Comparison of ENCODE assay signal across 31 cellular contexts in the genomic region with DNA sequence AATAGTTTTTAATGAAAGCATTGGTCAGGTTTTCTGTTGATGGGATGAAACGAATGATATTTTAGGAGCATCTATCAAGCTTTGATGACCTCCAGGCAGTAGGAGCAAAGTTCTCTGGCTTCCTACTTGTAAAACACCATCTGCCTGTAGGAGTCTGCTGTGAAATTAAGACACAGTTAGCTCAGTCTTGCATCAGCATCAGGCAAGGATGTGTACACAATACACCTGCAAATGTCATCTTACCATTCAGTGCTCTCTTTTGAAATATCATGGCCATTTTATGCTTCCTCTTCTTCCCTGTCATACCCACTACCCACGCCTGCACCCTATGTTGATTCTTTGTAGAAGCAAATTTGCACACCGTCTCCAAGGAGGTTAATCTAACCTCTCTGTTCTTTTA. TPM values are rescaled to one million over a fixed set of nuclear protein-coding genes. Genes with fewer than 3 reads are reported as not detected.
DNase-seq lines count a peak whose midpoint lies in the region; ATAC-seq and TF ChIP-seq lines count a peak whose summit lies in the region.
"Had no signal": no experiment of that assay in that cellular context is flagged by ENCODE, and none has a peak within 500 bp of the region (broad histone marks: within the 10 kb centered on the region; RNA-seq: fewer than 3 reads in every experiment).

No MANE protein-coding gene starts in this region.

- H3K27me3 Mint-ChIP-seq in activated CD8-positive, alpha-beta T cell treated with anti-CD3 and anti-CD28 coated beads for 36 hours: no peaks in the 10 kb centered on the region
- no peaks in the 10 kb centered on the region for H3K27me3 Mint-ChIP-seq in activated CD8-positive, alpha-beta T cell treated with anti-CD3 and anti-CD28 coated beads, Interleukin-2, amount 10 ng/mL, durations not matched to agents 7 days and 5 days (ENCODE audit: low read depth)
- H3K27me3 Mint-ChIP-seq in stimulated activated memory B cell treated with anti-CD40 and anti-IgM and Interleukin-4, amounts not matched to agents 10 μg/mL and 1 μg/mL and 100 μg/mL, for 72 hours: no peaks in the 10 kb centered on the region
- H3K27me3 Mint-ChIP-seq: activated naive CD8-positive, alpha-beta T cell; CD8-positive, alpha-beta memory T cell; IgD-negative memory B cell; naive thymus-derived CD4-positive, alpha-beta T cell had no signal

- intact Hi-C loops in activated CD8-positive, alpha-beta T cell treated with anti-CD3 and anti-CD28 coated beads for 36 hours (cut with micrococcal nuclease): no loop called here
- intact Hi-C loops in OCI-LY7 (cut with micrococcal nuclease; ENCODE audit: unreplicated experiment) (loop anchor here (5.0 kb wide), 2 partner anchors 50 to 310 kb away; partner anchors contain the start of gene PPM1L), Right ventricle myocardium superior (cut with DNase I) (no loop called here)

- H3K27ac ChIP-seq in OCI-LY7 (ENCODE audit: low read depth, low read length, poor library complexity, severe bottlenecking): peak overlapping the region; percentile 93
- H3K27ac ChIP-seq: cardiac muscle cell, epithelial cell of prostate, lower lobe of right lung, PC-9, prostate gland, tibial nerve, VCaP had no signal

- no peak overlapping the region for H3K4me3 Mint-ChIP-seq in activated CD8-positive, alpha-beta T cell treated with anti-CD3 and anti-CD28 coated beads for 36 hours
- no peak overlapping the region for H3K4me3 Mint-ChIP-seq in activated CD8-positive, alpha-beta T cell treated with anti-CD3 and anti-CD28 coated beads, Interleukin-2, amount 10 ng/mL, durations not matched to agents 7 days and 5 days
- H3K4me3 Mint-ChIP-seq in stimulated activated memory B cell treated with anti-CD40 and anti-IgM and Interleukin-4, amounts not matched to agents 10 μg/mL and 1 μg/mL and 100 μg/mL, for 72 hours: no peak overlapping the region
- H3K4me3 Mint-ChIP-seq: activated naive CD8-positive, alpha-beta T cell; CD8-positive, alpha-beta memory T cell; IgD-negative memory B cell; naive thymus-derived CD4-positive, alpha-beta T cell had no signal

- H3K79me2 ChIP-seq in Loucy (ENCODE audit: insufficient read depth, low read length): no peaks in the 10 kb centered on the region
- no peaks in the 10 kb centered on the region for H3K79me2 ChIP-seq in OCI-LY7 (ENCODE audit: insufficient read depth, low read depth, low read length)

- H3K9me3 ChIP-seq in Loucy (ENCODE audit: insufficient read depth, low read depth, low read length) (no peaks in the 10 kb centered on the region), OCI-LY7 (ENCODE audit: low read length) (no peaks in the 10 kb centered on the region)
- H3K9me3 ChIP-seq: lower lobe of right lung, prostate gland, tibial nerve had no signal

- POLR2A ChIA-PET in activated CD8-positive, alpha-beta T cell treated with anti-CD3 and anti-CD28 coated beads for 36 hours (lab: Charles Lee): no interaction called here
- POLR2A ChIA-PET in activated CD8-positive, alpha-beta T cell treated with anti-CD3 and anti-CD28 coated beads, Interleukin-2, amount 10 ng/mL, durations not matched to agents 7 days and 5 days (lab: Charles Lee): no interaction called here
- POLR2A ChIA-PET in OCI-LY7 (lab: Charles Lee): interaction anchor here (0.5 to 1.9 kb wide), 12 partner anchors 11 to 1342 kb away, joined by 3 to 10 read pairs (median 4); no protein-coding TSS in a partner anchor

- CTCF ChIA-PET in activated CD8-positive, alpha-beta T cell treated with anti-CD3 and anti-CD28 coated beads for 36 hours (lab: Charles Lee): interaction anchor here (1.5 kb wide), 1 partner anchor 30 kb away, joined by 4 read pairs; no protein-coding TSS in a partner anchor
- CTCF ChIA-PET in activated CD8-positive, alpha-beta T cell treated with anti-CD3 and anti-CD28 coated beads, Interleukin-2, amount 10 ng/mL, durations not matched to agents 7 days and 5 days (lab: Charles Lee): no interaction called here
- CTCF ChIA-PET in OCI-LY7 (lab: Charles Lee; ENCODE audit: unreplicated experiment): no interaction called here

- BruUV-seq in OCI-LY7 (replicated peaks; lab: Mats Ljungman, UMichigan): no TSS peak

- ATAC-seq in activated CD8-positive, alpha-beta T cell treated with anti-CD3 and anti-CD28 coated beads for 36 hours: peak; percentile 43
- no peak for ATAC-seq in activated CD8-positive, alpha-beta T cell treated with anti-CD3 and anti-CD28 coated beads, Interleukin-2, amount 10 ng/mL, durations not matched to agents 7 days and 5 days
- peak; percentile 24 for ATAC-seq in stimulated activated memory B cell treated with anti-CD40 and anti-IgM and Interleukin-4, amounts not matched to agents 10 μg/mL and 1 μg/mL and 100 μg/mL, for 72 hours
- no peak for ATAC-seq in Right ventricle myocardium superior (ENCODE audit: poor library complexity)
- ATAC-seq in HG03432 (IDR thresholded peaks at IDR 0.05; ENCODE audit: unreplicated experiment): no peak
- ATAC-seq: lower lobe of right lung; naive thymus-derived CD4-positive, alpha-beta T cell; sciatic nerve had no signal

- H3K9me3 Mint-ChIP-seq in activated CD8-positive, alpha-beta T cell treated with anti-CD3 and anti-CD28 coated beads for 36 hours: no peaks in the 10 kb centered on the region
- H3K9me3 Mint-ChIP-seq in activated CD8-positive, alpha-beta T cell treated with anti-CD3 and anti-CD28 coated beads, Interleukin-2, amount 10 ng/mL, durations not matched to agents 7 days and 5 days (ENCODE audit: insufficient read depth): no peaks in the 10 kb centered on the region
- no peaks in the 10 kb centered on the region for H3K9me3 Mint-ChIP-seq in stimulated activated memory B cell treated with anti-CD40 and anti-IgM and Interleukin-4, amounts not matched to agents 10 μg/mL and 1 μg/mL and 100 μg/mL, for 72 hours
- H3K9me3 Mint-ChIP-seq: IgD-negative memory B cell had no signal

- H3K4me2 ChIP-seq in Loucy (ENCODE audit: low read depth, low read length, poor library complexity, severe bottlenecking) (peak overlapping the region; percentile 46), OCI-LY7 (ENCODE audit: low read length) (peak overlapping the region; percentile 68)
- H3K4me2 ChIP-seq: PC-9 had no signal

- H3K4me3 ChIP-seq in Loucy (ENCODE audit: low read length, poor library complexity, severe bottlenecking): peak overlapping the region; percentile 25
- peak overlapping the region; percentile 42 for H3K4me3 ChIP-seq in OCI-LY7 (ENCODE audit: low read depth, low read length, poor library complexity, severe bottlenecking)
- H3K4me3 ChIP-seq: cardiac muscle cell, lower lobe of right lung, PC-9, prostate gland, tibial nerve had no signal

- H3K9ac ChIP-seq in Loucy (ENCODE audit: low read depth, low read length, poor library complexity, severe bottlenecking): peak overlapping the region; percentile 27

- H3K36me3 ChIP-seq in Loucy (ENCODE audit: insufficient read depth, low read length) (no peaks in the 10 kb centered on the region), OCI-LY7 (ENCODE audit: insufficient read depth, low read length) (no peaks in the 10 kb centered on the region; the same call in 1 of the 2 replicates)
- H3K36me3 ChIP-seq: cardiac muscle cell, lower lobe of right lung, prostate gland, tibial nerve had no signal

- H3K4me1 ChIP-seq in Loucy (ENCODE audit: insufficient read depth, low read length, poor library complexity, severe bottlenecking) (peaks cover 64% of the 10 kb centered on the region), OCI-LY7 (ENCODE audit: insufficient read depth, low read length, poor library complexity, severe bottlenecking) (peaks cover 72% of the 10 kb centered on the region)
- H3K4me1 ChIP-seq: prostate gland had no signal

- H2AFZ ChIP-seq in Loucy (ENCODE audit: low read length): no peak overlapping the region; the same call in 1 of the 2 replicates
- H2AFZ ChIP-seq in OCI-LY7 (ENCODE audit: low read length): peak overlapping the region; percentile 83
- H2AFZ ChIP-seq: PC-9 had no signal

- DNase-seq in activated CD8-positive, alpha-beta T cell treated with anti-CD3 and anti-CD28 coated beads for 36 hours: no peak
- no peak for DNase-seq in activated CD8-positive, alpha-beta T cell treated with anti-CD3 and anti-CD28 coated beads, Interleukin-2, amount 10 ng/mL, durations not matched to agents 7 days and 5 days
- DNase-seq in OCI-LY7 (ENCODE audit: low spot score) (peak; percentile 83), Right ventricle myocardium superior (no peak), UCSD-AML1 (lab: John Stamatoyannopoulos, UW; ENCODE audit: unreplicated experiment) (no peak)
- DNase-seq: activated CD4-positive, alpha-beta T cell treated with anti-CD3 and anti-CD28 coated beads for 4 hours; AML-193; CD8-positive, alpha-beta memory T cell; DMS79; effector CD8-positive, alpha-beta T cell; GDM1; hippocampal formation; lower lobe of right lung; naive thymus-derived CD4-positive, alpha-beta T cell; NCI-H1417 treated with DMSO at 0.1 percent for 48 hours; NCI-H2081; NCI-H446 treated with DMSO at 0.1 percent for 48 hours; PC-9; stimulated activated CD8-positive, alpha-beta memory T cell treated with anti-CD3 and anti-CD28 coated beads, Interleukin-4, amount 100 ng/mL, for 48 hours had no signal

- no peaks in the 10 kb centered on the region for H3K27me3 ChIP-seq in Loucy (ENCODE audit: insufficient read depth, low read length, poor library complexity, severe bottlenecking)
- H3K27me3 ChIP-seq: cardiac muscle cell, tibial nerve had no signal

- H3F3A ChIP-seq in Loucy (ENCODE audit: low read depth): peaks cover 12% of the 10 kb centered on the region; the same call in 1 of the 2 replicates

- peak overlapping the region; percentile 7 for H3K27ac Mint-ChIP-seq in activated CD8-positive, alpha-beta T cell treated with anti-CD3 and anti-CD28 coated beads for 36 hours
- H3K27ac Mint-ChIP-seq in activated CD8-positive, alpha-beta T cell treated with anti-CD3 and anti-CD28 coated beads, Interleukin-2, amount 10 ng/mL, durations not matched to agents 7 days and 5 days: no peak overlapping the region
- peak overlapping the region; percentile 57 for H3K27ac Mint-ChIP-seq in stimulated activated memory B cell treated with anti-CD40 and anti-IgM and Interleukin-4, amounts not matched to agents 10 μg/mL and 1 μg/mL and 100 μg/mL, for 72 hours
- H3K27ac Mint-ChIP-seq: activated naive CD8-positive, alpha-beta T cell; naive thymus-derived CD4-positive, alpha-beta T cell had no signal

- no peak for TF ChIP-seq CTCF in activated CD8-positive, alpha-beta T cell treated with anti-CD3 and anti-CD28 coated beads for 36 hours (IDR thresholded peaks at IDR 0.05)
- TF ChIP-seq CTCF in Loucy (conservative IDR thresholded peaks at IDR 0.05; ENCODE audit: low read length) (no peak), OCI-LY7 (conservative IDR thresholded peaks at IDR 0.05; ENCODE audit: low read length) (no peak)

- H3K4me1 Mint-ChIP-seq in activated CD8-positive, alpha-beta T cell treated with anti-CD3 and anti-CD28 coated beads for 36 hours (ENCODE audit: low read depth): peaks cover 35% of the 10 kb centered on the region
- H3K4me1 Mint-ChIP-seq in activated CD8-positive, alpha-beta T cell treated with anti-CD3 and anti-CD28 coated beads, Interleukin-2, amount 10 ng/mL, durations not matched to agents 7 days and 5 days (ENCODE audit: low read depth): peaks cover 58% of the 10 kb centered on the region
- peaks cover 49% of the 10 kb centered on the region for H3K4me1 Mint-ChIP-seq in stimulated activated memory B cell treated with anti-CD40 and anti-IgM and Interleukin-4, amounts not matched to agents 10 μg/mL and 1 μg/mL and 100 μg/mL, for 72 hours
- H3K4me1 Mint-ChIP-seq: CD8-positive, alpha-beta memory T cell had no signal

- H3K9me2 ChIP-seq in Loucy (replicated peaks; ENCODE audit: low read depth, low read length) (no peaks in the 10 kb centered on the region), OCI-LY7 (ENCODE audit: insufficient read depth, low read length) (no peaks in the 10 kb centered on the region)

- no peaks in the 10 kb centered on the region for H3K36me3 Mint-ChIP-seq in activated CD8-positive, alpha-beta T cell treated with anti-CD3 and anti-CD28 coated beads for 36 hours (ENCODE audit: low read depth)
- H3K36me3 Mint-ChIP-seq in activated CD8-positive, alpha-beta T cell treated with anti-CD3 and anti-CD28 coated beads, Interleukin-2, amount 10 ng/mL, durations not matched to agents 7 days and 5 days (ENCODE audit: low read depth): peaks cover 17% of the 10 kb centered on the region
- peaks cover 17% of the 10 kb centered on the region for H3K36me3 Mint-ChIP-seq in stimulated activated memory B cell treated with anti-CD40 and anti-IgM and Interleukin-4, amounts not matched to agents 10 μg/mL and 1 μg/mL and 100 μg/mL, for 72 hours
- H3K36me3 Mint-ChIP-seq: activated naive CD8-positive, alpha-beta T cell had no signal

- H4K20me1 ChIP-seq in Loucy (ENCODE audit: insufficient read depth, low read length, poor library complexity, severe bottlenecking) (no peaks in the 10 kb centered on the region), OCI-LY7 (ENCODE audit: insufficient read depth, low read length) (no peaks in the 10 kb centered on the region)

RNA-seq across cellular contexts. Expression of gene B3GALNT1, which starts 38.2 kb away (rescaled TPM):
- total RNA-seq in activated CD8-positive, alpha-beta T cell treated with anti-CD3 and anti-CD28 coated beads for 36 hours: 1 to 10 TPM; 2.2 to 3.2 TPM
- 10 to 100 TPM; 14.7 to 19.7 TPM for total RNA-seq in activated CD8-positive, alpha-beta T cell treated with anti-CD3 and anti-CD28 coated beads, Interleukin-2, amount 10 ng/mL, durations not matched to agents 7 days and 5 days
- total RNA-seq in OCI-LY7 (2014; rRNA removed; shearing (Covaris generic)): not detected in 2 replicates
- total RNA-seq in OCI-LY7 (2022) (not detected in 2 replicates), Right ventricle myocardium superior (53.8 TPM)
- total RNA-seq: HT-29 had no signal

Comparison
In these comparisons a context has a peak if more than half of its experiments do, and no peak if none do; other contexts are left out.
1. ATAC-seq: peak in activated CD8-positive, alpha-beta T cell treated with anti-CD3 and anti-CD28 coated beads for 36 hours (single experiment) and stimulated activated memory B cell treated with anti-CD40 and anti-IgM and Interleukin-4, amounts not matched to agents 10 μg/mL and 1 μg/mL and 100 μg/mL, for 72 hours (single experiment); none in activated CD8-positive, alpha-beta T cell treated with anti-CD3 and anti-CD28 coated beads, Interleukin-2, amount 10 ng/mL, durations not matched to agents 7 days and 5 days (single experiment), Right ventricle myocardium superior (single experiment) and HG03432 (single experiment).